1 cellular context compared by ENCODE assay signal in the genomic region with DNA sequence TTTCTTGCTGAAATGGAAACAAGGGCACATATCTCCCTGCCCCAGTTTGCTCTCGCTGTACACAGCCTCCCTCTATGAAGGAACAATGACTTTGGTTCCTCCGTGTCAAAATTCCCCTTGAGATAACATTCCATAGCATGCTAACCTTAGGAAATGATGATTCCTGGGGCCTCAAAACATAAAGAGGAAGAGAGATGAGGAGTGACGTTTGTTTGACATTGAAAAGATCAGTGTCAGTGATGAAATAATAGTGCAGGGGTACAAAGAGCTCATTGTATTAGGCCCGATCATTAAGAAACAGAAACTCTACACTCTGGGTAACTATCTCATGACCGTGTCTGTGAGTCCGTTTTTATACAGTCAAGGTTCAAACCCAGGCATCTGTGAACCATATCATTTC.
A peak's percentile ranks its signal among the peaks of the same experiment; 100 is the strongest.
TF ChIP-seq lines count a peak whose summit lies in the region.

No MANE protein-coding gene starts in this region.

TF ChIP-seq in GM12878, 131 proteins besides CTCF, POLR2A, EP300 and RAD21 (continued from another document):
- no peak for TF ChIP-seq ZBED1 (IDR thresholded peaks at IDR 0.05; ENCODE audit: borderline replicate concordance)
- TF ChIP-seq IKZF2 (IDR thresholded peaks at IDR 0.05) = peak; percentile 69 to 82
